In genomic region chr6:158717341-158718328, GRCh38 we compare ENCODE assay signal across 9 cellular contexts.
A peak's percentile ranks its signal among the peaks of the same experiment; 100 is the strongest.
DNase-seq lines count a peak whose midpoint lies in the region; ATAC-seq and TF ChIP-seq lines count a peak whose summit lies in the region.
"Had no signal": no experiment of that assay in that cellular context is flagged by ENCODE, and none has a peak within 500 bp of the region (broad histone marks: within the 10 kb centered on the region; RNA-seq: fewer than 3 reads in every experiment).

No MANE protein-coding gene starts in this region.

- H3K36me3 Mint-ChIP-seq in activated T-cell treated with anti-CD3 and anti-CD28 coated beads, Interleukin-2, amount 50 U/mL, for 72 hours (ENCODE audit: insufficient read depth in 2 of 2) = peaks cover 28 to 45% of the 10 kb centered on the region in 2 donors
- peaks cover 15% of the 10 kb centered on the region for H3K36me3 Mint-ChIP-seq in stimulated activated memory B cell treated with anti-CD40 and anti-IgM and Interleukin-4, amounts not matched to agents 10 μg/mL and 1 μg/mL and 100 μg/mL, for 72 hours

- peak overlapping the region; percentile 16 for H3K27ac ChIP-seq in OCI-LY7 (ENCODE audit: low read depth, low read length, poor library complexity, severe bottlenecking)
- H3K27ac ChIP-seq in foreskin keratinocyte = no peak overlapping the region

- peaks cover 69% of the 10 kb centered on the region for H3K4me1 Mint-ChIP-seq in activated T-cell treated with anti-CD3 and anti-CD28 coated beads, Interleukin-2, amount 50 U/mL, for 72 hours (ENCODE audit: low read depth)
- peaks cover 72% of the 10 kb centered on the region for H3K4me1 Mint-ChIP-seq in stimulated activated memory B cell treated with anti-CD40 and anti-IgM and Interleukin-4, amounts not matched to agents 10 μg/mL and 1 μg/mL and 100 μg/mL, for 72 hours

- H3K9me2 ChIP-seq in OCI-LY7 (ENCODE audit: insufficient read depth, low read length) = no peaks in the 10 kb centered on the region

- no peak for DNase-seq in activated T-cell treated with anti-CD3 and anti-CD28 coated beads, Interleukin-2, amount 50 U/mL, for 72 hours
- no peak for DNase-seq in activated T-cell treated with anti-CD3 and anti-CD28 coated beads, Interleukin-2, amount 50 U/mL, for 48 hours
- DNase-seq in OCI-LY7 (ENCODE audit: low spot score) (peak; percentile 70), NCI-H146 (lab: John Stamatoyannopoulos, UW) (no peak), NCI-H146 treated with DMSO at 0.1 percent for 48 hours (lab: John Stamatoyannopoulos, UW; ENCODE audit: unreplicated experiment) (no peak), foreskin keratinocyte (no peak)
- DNase-seq: activated CD4-positive, alpha-beta T cell treated with anti-CD3 and anti-CD28 coated beads, Interleukin-2, amount 50 U/mL, for 4 hours had no signal

- H4K20me1 ChIP-seq in OCI-LY7 (ENCODE audit: insufficient read depth, low read length) = no peaks in the 10 kb centered on the region

- no peaks in the 10 kb centered on the region for H3K27me3 ChIP-seq in foreskin keratinocyte

- peak overlapping the region; percentile 69 for H3K27ac Mint-ChIP-seq in activated T-cell treated with anti-CD3 and anti-CD28 coated beads, Interleukin-2, amount 50 U/mL, for 72 hours
- peak overlapping the region; percentile 97 for H3K27ac Mint-ChIP-seq in stimulated activated memory B cell treated with anti-CD40 and anti-IgM and Interleukin-4, amounts not matched to agents 10 μg/mL and 1 μg/mL and 100 μg/mL, for 72 hours

- TF ChIP-seq CTCF in OCI-LY7 (conservative IDR thresholded peaks at IDR 0.05; ENCODE audit: low read length) = no peak
- TF ChIP-seq CTCF in foreskin keratinocyte (conservative IDR thresholded peaks at IDR 0.05) = no peak

- intact Hi-C loops in OCI-LY7 (cut with micrococcal nuclease; ENCODE audit: unreplicated experiment) = loop anchor here (1.0 to 5.0 kb wide), 3 partner anchors 90 to 255 kb away; no protein-coding TSS in a partner anchor

- CTCF ChIA-PET in OCI-LY7 (lab: Charles Lee; ENCODE audit: unreplicated experiment) = interaction anchor here (1.3 to 1.6 kb wide), 3 partner anchors 11 to 255 kb away, joined by 3 to 4 read pairs (median 3); no protein-coding TSS in a partner anchor

- peak overlapping the region in 1 of 2 donors; percentile 56 for H3K4me3 Mint-ChIP-seq in activated T-cell treated with anti-CD3 and anti-CD28 coated beads, Interleukin-2, amount 50 U/mL, for 72 hours
- H3K4me3 Mint-ChIP-seq in stimulated activated memory B cell treated with anti-CD40 and anti-IgM and Interleukin-4, amounts not matched to agents 10 μg/mL and 1 μg/mL and 100 μg/mL, for 72 hours = peak overlapping the region; percentile 73

- H3K4me1 ChIP-seq in OCI-LY7 (ENCODE audit: insufficient read depth, low read length, poor library complexity, severe bottlenecking) (peaks cover 41% of the 10 kb centered on the region), foreskin keratinocyte (peaks cover 17% of the 10 kb centered on the region)

- H3K4me3 ChIP-seq in OCI-LY7 (ENCODE audit: low read depth, low read length, poor library complexity, severe bottlenecking) = no peak overlapping the region

- peak overlapping the region; percentile 42; the same call in 1 of the 2 replicates for H2AFZ ChIP-seq in OCI-LY7 (ENCODE audit: low read length)

- no peaks in the 10 kb centered on the region for H3K79me2 ChIP-seq in OCI-LY7 (ENCODE audit: insufficient read depth, low read depth, low read length)

- no peaks in the 10 kb centered on the region for H3K9me3 ChIP-seq in OCI-LY7 (ENCODE audit: low read length)

- ATAC-seq in activated T-cell treated with anti-CD3 and anti-CD28 coated beads, Interleukin-2, amount 50 U/mL, for 72 hours (replicated peaks in 1 of 2) = no peak
- ATAC-seq in HG02642 (IDR thresholded peaks at IDR 0.05; ENCODE audit: poor library complexity, unreplicated experiment) (peak; percentile 59), foreskin keratinocyte (no peak)
- ATAC-seq in stimulated activated memory B cell treated with anti-CD40 and anti-IgM and Interleukin-4, amounts not matched to agents 10 μg/mL and 1 μg/mL and 100 μg/mL, for 72 hours = peak; percentile 60

- no peaks in the 10 kb centered on the region for H3K36me3 ChIP-seq in OCI-LY7 (ENCODE audit: insufficient read depth, low read length)

- H3K27me3 Mint-ChIP-seq in activated T-cell treated with anti-CD3 and anti-CD28 coated beads, Interleukin-2, amount 50 U/mL, for 72 hours (ENCODE audit: low read depth) = no peaks in the 10 kb centered on the region
- H3K27me3 Mint-ChIP-seq in stimulated activated memory B cell treated with anti-CD40 and anti-IgM and Interleukin-4, amounts not matched to agents 10 μg/mL and 1 μg/mL and 100 μg/mL, for 72 hours = no peaks in the 10 kb centered on the region

- H3K4me2 ChIP-seq in OCI-LY7 (ENCODE audit: low read length) = peak overlapping the region; percentile 70

- BruUV-seq in OCI-LY7 (replicated peaks; lab: Mats Ljungman, UMichigan) = no TSS peak

- H3K9me3 Mint-ChIP-seq in activated T-cell treated with anti-CD3 and anti-CD28 coated beads, Interleukin-2, amount 50 U/mL, for 72 hours = no peaks in the 10 kb centered on the region
- H3K9me3 Mint-ChIP-seq in stimulated activated memory B cell treated with anti-CD40 and anti-IgM and Interleukin-4, amounts not matched to agents 10 μg/mL and 1 μg/mL and 100 μg/mL, for 72 hours = no peaks in the 10 kb centered on the region

- POLR2A ChIA-PET in OCI-LY7 (lab: Charles Lee) = interaction anchor here (0.5 to 1.0 kb wide), 4 partner anchors 62 to 253 kb away, joined by 3 to 6 read pairs (median 3); no protein-coding TSS in a partner anchor

Comparison
In these comparisons a context has a peak if more than half of its experiments do, and no peak if none do; other contexts are left out.
1. ATAC-seq: peak in HG02642 (single experiment) and stimulated activated memory B cell treated with anti-CD40 and anti-IgM and Interleukin-4, amounts not matched to agents 10 μg/mL and 1 μg/mL and 100 μg/mL, for 72 hours (single experiment); none in activated T-cell treated with anti-CD3 and anti-CD28 coated beads, Interleukin-2, amount 50 U/mL, for 72 hours (0 of 2) and foreskin keratinocyte (single experiment).